Comparison of ENCODE assay signal across 14 cellular contexts in the genomic region with DNA sequence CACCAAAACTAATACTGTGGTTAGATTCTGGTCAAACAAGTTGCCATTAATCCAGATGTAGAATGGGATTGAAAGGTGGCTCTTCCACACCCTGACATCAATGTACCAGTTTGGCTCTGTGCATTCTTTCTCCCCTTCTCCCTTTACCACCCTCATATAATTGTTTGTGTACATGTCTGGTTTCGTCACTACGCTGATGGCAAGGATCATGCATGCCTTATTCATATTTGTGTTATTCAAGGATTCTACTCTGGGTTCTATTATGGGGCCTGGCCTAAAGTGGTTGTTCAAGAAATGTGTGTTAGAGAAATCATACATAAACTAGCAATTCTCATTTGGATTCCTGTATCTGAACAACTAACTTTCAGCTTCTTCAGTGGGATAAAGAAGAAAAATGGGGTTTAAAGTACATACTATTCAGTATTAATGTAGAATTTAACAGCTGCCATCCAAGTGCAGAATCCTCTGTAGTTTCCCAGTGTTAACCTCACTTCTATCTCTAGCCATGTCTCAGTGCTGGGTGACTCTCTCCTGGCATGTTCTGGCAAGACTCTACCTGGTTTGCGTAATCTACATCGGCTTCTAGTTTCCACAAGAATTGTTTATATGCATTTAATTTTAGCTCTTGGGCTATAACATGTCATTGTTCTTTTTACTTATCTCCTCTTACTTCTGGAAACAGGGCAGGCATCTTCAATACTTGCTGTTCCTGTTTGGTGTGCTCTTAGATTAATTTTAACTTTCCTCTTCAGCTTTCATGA. TPM values are rescaled to one million over a fixed set of nuclear protein-coding genes. Genes with fewer than 3 reads are reported as not detected.
DNase-seq lines count a peak whose midpoint lies in the region; TF ChIP-seq lines count a peak whose summit lies in the region.
"Had no signal": no experiment of that assay in that cellular context is flagged by ENCODE, and none has a peak within 500 bp of the region (broad histone marks: within the 10 kb centered on the region; RNA-seq: fewer than 3 reads in every experiment).

No MANE protein-coding gene starts in this region.

- DNase-seq in choroid plexus epithelial cell (ENCODE audit: low read depth) (peak; percentile 43), mesenchymal stem cell (peak; percentile 45), NCI-H1417 treated with DMSO at 0.1 percent for 48 hours (lab: John Stamatoyannopoulos, UW) (no peak), NCI-H1105 (lab: John Stamatoyannopoulos, UW) (no peak), SIG-M5 treated with dmso at 0.1 percent for 504 hours (lab: John Stamatoyannopoulos, UW; ENCODE audit: unreplicated experiment) (no peak), AML-193 (lab: John Stamatoyannopoulos, UW) (no peak)
- DNase-seq: activated gamma-delta T cell, aorta, Caco-2, NCI-H1092 had no signal

- H3K23ac ChIP-seq in mesenchymal stem cell (ENCODE audit: low read length in 2 of 2): no peak overlapping the region

- no peak overlapping the region for H2BK15ac ChIP-seq in mesenchymal stem cell (ENCODE audit: low read depth, poor library complexity, severe bottlenecking)

- H3K27me3 ChIP-seq in ACC112 (ENCODE audit: insufficient read depth, low read length) (no peaks in the 10 kb centered on the region), mesenchymal stem cell (ENCODE audit: control insufficient read depth in 1 of 2, insufficient read depth in 1 of 2, low read length in 2 of 2) (no peaks in the 10 kb centered on the region)
- H3K27me3 ChIP-seq: esophagus muscularis mucosa had no signal

- H3K79me1 ChIP-seq in mesenchymal stem cell (replicated peaks; ENCODE audit: low read length, poor library complexity, severe bottlenecking): no peaks in the 10 kb centered on the region

- 83% methylated on average over 3 of the region's 4 CpGs for WGBS in mesenchymal stem cell

- H3K79me2 ChIP-seq in ACC112 (ENCODE audit: control insufficient read depth, insufficient read depth, low read length, unreplicated experiment): no peaks in the 10 kb centered on the region

- peak overlapping the region in 1 of 2 experiments; percentile 59 for H2BK12ac ChIP-seq in mesenchymal stem cell (ENCODE audit: low read length in 2 of 2)

- H4K91ac ChIP-seq in mesenchymal stem cell (ENCODE audit: low read length): no peak overlapping the region

- peak overlapping the region; percentile 52 for H3K27ac ChIP-seq in ACC112 (ENCODE audit: low read depth, low read length)
- peak overlapping the region; percentile 9 for H3K27ac ChIP-seq in KOPT-K1 (ENCODE audit: low read depth, low read length, poor library complexity, severe bottlenecking)
- no peak overlapping the region for H3K27ac ChIP-seq in mesenchymal stem cell (ENCODE audit: low read length, poor library complexity, severe bottlenecking)
- H3K27ac ChIP-seq: coronary artery, esophagus muscularis mucosa had no signal

- no peak overlapping the region for H3K18ac ChIP-seq in mesenchymal stem cell (ENCODE audit: low read depth in 1 of 2, low read length in 2 of 2)

- H3K4me1 ChIP-seq in ACC112 (ENCODE audit: control insufficient read depth, insufficient read depth, low read length, unreplicated experiment) (peaks cover 46% of the 10 kb centered on the region), mesenchymal stem cell (ENCODE audit: control insufficient read depth, insufficient read depth, low read depth, low read length) (no peaks in the 10 kb centered on the region)

- H3K4me3 ChIP-seq in ACC112 (ENCODE audit: low read depth, low read length) (no peak overlapping the region), choroid plexus epithelial cell (ENCODE audit: low read depth, low read length) (no peak overlapping the region), mesenchymal stem cell (ENCODE audit: insufficient read depth in 1 of 2, low read depth in 1 of 2, low read length in 2 of 2) (no peak overlapping the region)
- H3K4me3 ChIP-seq: coronary artery, esophagus muscularis mucosa had no signal

- no peak overlapping the region for H3K4me2 ChIP-seq in mesenchymal stem cell (ENCODE audit: low read length, poor library complexity, severe bottlenecking)

- no peak for TF ChIP-seq CTCF in choroid plexus epithelial cell (conservative IDR thresholded peaks at IDR 0.05; ENCODE audit: low read depth, low read length)

- peak overlapping the region; percentile 25 for H3K9ac ChIP-seq in mesenchymal stem cell (ENCODE audit: low read length)

- H3K14ac ChIP-seq in mesenchymal stem cell (ENCODE audit: low read length in 2 of 2): no peak overlapping the region

- no peaks in the 10 kb centered on the region for H3K36me3 ChIP-seq in ACC112 (ENCODE audit: insufficient read depth, low read length)
- H3K36me3 ChIP-seq in KOPT-K1 (ENCODE audit: insufficient read depth, low read length): peaks cover 100% of the 10 kb centered on the region
- peaks cover 0 to 10% of the 10 kb centered on the region in 2 experiments for H3K36me3 ChIP-seq in mesenchymal stem cell (ENCODE audit: control insufficient read depth in 1 of 2, insufficient read depth in 2 of 2, low read depth in 1 of 2, low read length in 2 of 2)
- H3K36me3 ChIP-seq: esophagus muscularis mucosa had no signal

- H3K9me3 ChIP-seq in KOPT-K1 (ENCODE audit: insufficient read depth, low read length, poor library complexity, severe bottlenecking) (no peaks in the 10 kb centered on the region), mesenchymal stem cell (ENCODE audit: control insufficient read depth, low read length) (no peaks in the 10 kb centered on the region)
- H3K9me3 ChIP-seq: Caco-2, esophagus muscularis mucosa had no signal

- H2BK5ac ChIP-seq in mesenchymal stem cell (ENCODE audit: low read depth, low read length, poor library complexity, severe bottlenecking): no peak overlapping the region

- H4K8ac ChIP-seq in mesenchymal stem cell (ENCODE audit: low read length): no peak overlapping the region

- no peak overlapping the region for H2BK120ac ChIP-seq in mesenchymal stem cell (ENCODE audit: low read depth, low read length)

- no peak overlapping the region for H2AK5ac ChIP-seq in mesenchymal stem cell (ENCODE audit: low read length, severe bottlenecking)

- H2AFZ ChIP-seq in ACC112 (ENCODE audit: low read length, unreplicated experiment) (no peak overlapping the region), mesenchymal stem cell (ENCODE audit: low read depth, low read length) (no peak overlapping the region)

- no peak overlapping the region for H3K4ac ChIP-seq in mesenchymal stem cell (ENCODE audit: low read depth in 1 of 2, low read length in 2 of 2)

RNA-seq across cellular contexts. Expression of gene CDKN2B, which starts 27.9 kb away (rescaled TPM):
- polyA plus RNA-seq in mesenchymal stem cell (2013, experiment 1 of 2): 36.2 TPM
- polyA plus RNA-seq in mesenchymal stem cell (2013, experiment 2 of 2): 34.9 TPM

RNA-seq across cellular contexts. Expression of gene CDKN2B-AS1, which starts 42.5 kb away (rescaled TPM):
- 1.4 TPM for polyA plus RNA-seq in mesenchymal stem cell (2013, experiment 1 of 2)
- polyA plus RNA-seq in mesenchymal stem cell (2013, experiment 2 of 2): 1.9 TPM

RNA-seq across cellular contexts. Expression of gene CDKN2A, which starts 42.9 kb away (rescaled TPM):
- polyA plus RNA-seq in mesenchymal stem cell (2013, experiment 1 of 2): 82.9 TPM
- 83.8 TPM for polyA plus RNA-seq in mesenchymal stem cell (2013, experiment 2 of 2)

Comparison
In these comparisons a context has a peak if more than half of its experiments do, and no peak if none do; other contexts are left out.
1. DNase-seq: peak in choroid plexus epithelial cell (single experiment) and mesenchymal stem cell (single experiment); none in NCI-H1417 treated with DMSO at 0.1 percent for 48 hours (single experiment), NCI-H1105 (single experiment), SIG-M5 treated with dmso at 0.1 percent for 504 hours (single experiment) and AML-193 (0 of 2).